1 cellular context compared by ENCODE assay signal in the genomic region with DNA sequence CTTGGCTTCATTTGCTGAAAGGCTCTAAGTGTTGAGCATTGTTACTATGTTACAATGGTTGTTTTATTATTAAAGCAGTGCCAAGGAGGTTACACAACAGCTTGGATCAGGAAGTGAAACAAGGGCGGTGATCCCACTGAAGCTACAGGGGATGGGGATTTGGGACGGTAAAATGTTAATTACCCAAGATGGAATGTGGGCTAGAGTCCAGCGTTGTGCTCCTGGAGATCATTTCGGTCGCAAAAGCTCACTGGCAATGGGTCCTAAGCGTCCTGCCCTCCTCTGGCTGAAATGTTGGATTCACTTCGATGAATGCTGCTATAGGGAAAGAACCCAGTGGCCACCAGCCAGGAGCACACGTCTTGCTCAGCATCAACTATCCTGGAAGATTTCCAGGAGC.
TF ChIP-seq lines count a peak whose summit lies in the region.

No MANE protein-coding gene starts in this region.

TF ChIP-seq in HepG2, 621 proteins besides CTCF, POLR2A, EP300 and RAD21:
- TF ChIP-seq RELA (CRISPR knock-in tag; IDR thresholded peaks at IDR 0.05): no peak
- TF ChIP-seq, protein P1, sequence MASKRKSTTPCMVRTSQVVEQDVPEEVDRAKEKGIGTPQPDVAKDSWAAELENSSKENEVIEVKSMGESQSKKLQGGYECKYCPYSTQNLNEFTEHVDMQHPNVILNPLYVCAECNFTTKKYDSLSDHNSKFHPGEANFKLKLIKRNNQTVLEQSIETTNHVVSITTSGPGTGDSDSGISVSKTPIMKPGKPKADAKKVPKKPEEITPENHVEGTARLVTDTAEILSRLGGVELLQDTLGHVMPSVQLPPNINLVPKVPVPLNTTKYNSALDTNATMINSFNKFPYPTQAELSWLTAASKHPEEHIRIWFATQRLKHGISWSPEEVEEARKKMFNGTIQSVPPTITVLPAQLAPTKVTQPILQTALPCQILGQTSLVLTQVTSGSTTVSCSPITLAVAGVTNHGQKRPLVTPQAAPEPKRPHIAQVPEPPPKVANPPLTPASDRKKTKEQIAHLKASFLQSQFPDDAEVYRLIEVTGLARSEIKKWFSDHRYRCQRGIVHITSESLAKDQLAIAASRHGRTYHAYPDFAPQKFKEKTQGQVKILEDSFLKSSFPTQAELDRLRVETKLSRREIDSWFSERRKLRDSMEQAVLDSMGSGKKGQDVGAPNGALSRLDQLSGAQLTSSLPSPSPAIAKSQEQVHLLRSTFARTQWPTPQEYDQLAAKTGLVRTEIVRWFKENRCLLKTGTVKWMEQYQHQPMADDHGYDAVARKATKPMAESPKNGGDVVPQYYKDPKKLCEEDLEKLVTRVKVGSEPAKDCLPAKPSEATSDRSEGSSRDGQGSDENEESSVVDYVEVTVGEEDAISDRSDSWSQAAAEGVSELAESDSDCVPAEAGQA (IDR thresholded peaks at IDR 0.05; ENCODE audit: low read depth): no peak
- TF ChIP-seq, protein P1 (CRISPR knock-in tag; IDR thresholded peaks at IDR 0.05; ENCODE audit: borderline replicate concordance): no peak
- TF ChIP-seq, protein P2, sequence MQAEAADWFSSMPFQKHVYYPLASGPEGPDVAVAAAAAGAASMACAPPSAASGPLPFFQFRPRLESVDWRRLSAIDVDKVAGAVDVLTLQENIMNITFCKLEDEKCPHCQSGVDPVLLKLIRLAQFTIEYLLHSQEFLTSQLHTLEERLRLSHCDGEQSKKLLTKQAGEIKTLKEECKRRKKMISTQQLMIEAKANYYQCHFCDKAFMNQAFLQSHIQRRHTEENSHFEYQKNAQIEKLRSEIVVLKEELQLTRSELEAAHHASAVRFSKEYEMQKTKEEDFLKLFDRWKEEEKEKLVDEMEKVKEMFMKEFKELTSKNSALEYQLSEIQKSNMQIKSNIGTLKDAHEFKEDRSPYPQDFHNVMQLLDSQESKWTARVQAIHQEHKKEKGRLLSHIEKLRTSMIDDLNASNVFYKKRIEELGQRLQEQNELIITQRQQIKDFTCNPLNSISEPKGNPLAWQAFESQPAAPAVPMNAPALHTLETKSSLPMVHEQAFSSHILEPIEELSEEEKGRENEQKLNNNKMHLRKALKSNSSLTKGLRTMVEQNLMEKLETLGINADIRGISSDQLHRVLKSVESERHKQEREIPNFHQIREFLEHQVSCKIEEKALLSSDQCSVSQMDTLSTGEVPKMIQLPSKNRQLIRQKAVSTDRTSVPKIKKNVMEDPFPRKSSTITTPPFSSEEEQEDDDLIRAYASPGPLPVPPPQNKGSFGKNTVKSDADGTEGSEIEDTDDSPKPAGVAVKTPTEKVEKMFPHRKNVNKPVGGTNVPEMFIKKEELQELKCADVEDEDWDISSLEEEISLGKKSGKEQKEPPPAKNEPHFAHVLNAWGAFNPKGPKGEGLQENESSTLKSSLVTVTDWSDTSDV (CRISPR knock-in tag; IDR thresholded peaks at IDR 0.05): no peak
- TF ChIP-seq EZH2 (conservative IDR thresholded peaks at IDR 0.05; ENCODE audit: low read depth, low read length): no peak
- no peak for TF ChIP-seq SOX6 (IDR thresholded peaks at IDR 0.05)
- TF ChIP-seq SOX6 (CRISPR knock-in tag; IDR thresholded peaks at IDR 0.05): no peak
- no peak for TF ChIP-seq SMC3 (IDR thresholded peaks at IDR 0.05; ENCODE audit: low read length)
